ENCODE assay signal across 8 cellular contexts in the genomic region with DNA sequence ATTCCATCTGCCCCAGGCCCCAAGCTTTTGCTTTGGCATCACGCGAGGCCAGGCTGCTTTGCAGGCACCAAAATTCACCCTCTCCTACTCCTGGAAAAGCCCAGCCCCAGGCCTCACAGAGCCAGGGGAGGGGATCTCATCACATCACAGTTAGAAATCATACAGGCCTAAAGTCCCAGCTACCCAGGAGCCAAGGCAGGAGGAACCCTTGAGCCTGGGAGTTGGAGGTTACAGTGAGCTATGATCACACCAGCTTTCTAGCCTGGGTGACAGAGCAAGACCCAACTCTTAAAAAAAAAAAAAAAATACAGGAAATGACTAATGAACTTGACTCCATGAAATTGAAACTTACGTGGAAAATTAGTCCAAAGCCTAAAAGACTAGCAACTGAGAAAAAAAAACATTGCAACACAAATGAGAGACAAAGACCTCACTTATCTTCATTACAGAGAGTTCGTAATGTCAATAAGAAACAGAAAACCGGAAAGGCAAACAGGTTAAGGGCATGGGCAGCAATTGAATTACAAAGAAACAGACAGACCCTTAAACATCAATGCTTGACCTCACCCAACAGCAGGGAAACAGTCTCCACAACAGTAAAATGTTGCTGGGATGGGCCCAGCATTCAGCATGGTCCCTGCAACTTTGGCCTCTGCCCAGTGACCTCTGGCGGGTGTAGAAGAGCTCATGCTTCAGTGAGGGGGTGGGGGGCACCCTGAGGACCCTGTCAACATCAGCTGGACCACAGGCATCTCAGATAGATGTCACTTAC.
DNase-seq lines count a peak whose midpoint lies in the region; ATAC-seq and TF ChIP-seq lines count a peak whose summit lies in the region.

No MANE protein-coding gene starts in this region.

- H3K79me2 ChIP-seq in mammary epithelial cell (ENCODE audit: insufficient read depth, low read length): no peaks in the 10 kb centered on the region

- in situ Hi-C loops in mammary epithelial cell (cut with MboI; ENCODE audit: low sequenced_read_pairs in 2 of 2): no loop called here

- no peaks in the 10 kb centered on the region for H3K9me3 ChIP-seq in mammary epithelial cell (replicated peaks; ENCODE audit: insufficient read depth, low read length)

- peaks cover 32% of the 10 kb centered on the region for H3K4me1 ChIP-seq in mammary epithelial cell (ENCODE audit: insufficient read depth, low read length)

- H3K4me3 ChIP-seq in mammary epithelial cell (replicated peaks in 1 of 3; ENCODE audit: insufficient read depth in 1 of 3, low read depth in 2 of 3, low read length in 3 of 3): no peak overlapping the region

- intact Hi-C loops in mammary epithelial cell (cut with micrococcal nuclease): loop anchor here (10.0 kb wide), 1 partner anchor 626 kb away; no protein-coding TSS in a partner anchor

- H2AFZ ChIP-seq in mammary epithelial cell (ENCODE audit: low read depth, low read length): peak overlapping the region; percentile 73

- peak overlapping the region; percentile 54 for H3K9ac ChIP-seq in mammary epithelial cell (ENCODE audit: insufficient read depth, low read length)

- BruUV-seq in mammary epithelial cell (replicated peaks; lab: Mats Ljungman, UMichigan): no TSS peak

- no peaks in the 10 kb centered on the region for H4K20me1 ChIP-seq in mammary epithelial cell (ENCODE audit: insufficient read depth, low read length)

- no peak for TF ChIP-seq CTCF in mammary epithelial cell (conservative IDR thresholded peaks at IDR 0.05 in 1 of 2, IDR thresholded peaks at IDR 0.05 in 1 of 2; ENCODE audit: extremely low read depth in 1 of 2, insufficient read depth in 1 of 2, low read depth in 1 of 2, low read length in 2 of 2)

- peak overlapping the region; percentile 59 for H3K4me2 ChIP-seq in mammary epithelial cell (ENCODE audit: insufficient read depth, low read depth, low read length)

- dilution Hi-C loops in mammary epithelial cell (cut with HindIII; ENCODE audit: low sequenced_read_pairs): no loop called here

- CTCF ChIA-PET in mammary epithelial cell (lab: Charles Lee; ENCODE audit: low non-redundant PET): interaction anchor here (0.6 kb wide), 1 partner anchor 181 kb away, joined by 3 read pairs; the partner anchor contains the start of gene CHSY1

- DNase-seq in CD1c-positive myeloid dendritic cell (ENCODE audit: extremely low spot score) (peak; percentile 33), NCI-H146 treated with DMSO at 0.1 percent for 48 hours (lab: John Stamatoyannopoulos, UW; ENCODE audit: unreplicated experiment) (peak; percentile 2), mammary epithelial cell (peak; percentile 90), lung microvascular endothelial cell (ENCODE audit: low read depth in 2 of 2) (peak; percentile 80 to 84), COLO668 (lab: John Stamatoyannopoulos, UW; ENCODE audit: unreplicated experiment) (no peak), NCI-H446 treated with DMSO at 0.1 percent for 48 hours (lab: John Stamatoyannopoulos, UW) (no peak), NCI-H345 treated with DMSO at 0.1 percent for 48 hours (lab: John Stamatoyannopoulos, UW; ENCODE audit: unreplicated experiment) (no peak)

- H3K27ac ChIP-seq in mammary epithelial cell (ENCODE audit: insufficient read depth, low read depth, low read length): peak overlapping the region; percentile 90

- H3K36me3 ChIP-seq in mammary epithelial cell (ENCODE audit: insufficient read depth, low read length): peaks cover 3% of the 10 kb centered on the region

- H3K27me3 ChIP-seq in mammary epithelial cell (ENCODE audit: insufficient read depth, low read length): no peaks in the 10 kb centered on the region

- no peak for ATAC-seq in GM18519 (IDR thresholded peaks at IDR 0.05; ENCODE audit: low FRiP score, unreplicated experiment)

- 48% methylated on average over 6 of the region's 6 CpGs for WGBS in mammary epithelial cell (ENCODE audit: low coverage, missing lambda C conversion rate)

Comparison
In these comparisons a context has a peak if more than half of its experiments do, and no peak if none do; other contexts are left out.
1. DNase-seq: peak in CD1c-positive myeloid dendritic cell (single experiment), NCI-H146 treated with DMSO at 0.1 percent for 48 hours (single experiment), mammary epithelial cell (single experiment) and lung microvascular endothelial cell (2 of 2); none in COLO668 (single experiment), NCI-H446 treated with DMSO at 0.1 percent for 48 hours (single experiment) and NCI-H345 treated with DMSO at 0.1 percent for 48 hours (single experiment).